Comparison of ENCODE assay signal across 31 cellular contexts in genomic region chr12:88194868-88195267, GRCh38.
"Had no signal": no experiment of that assay in that cellular context is flagged by ENCODE, and none has a peak within 500 bp of the region (broad histone marks: within the 10 kb centered on the region; RNA-seq: fewer than 3 reads in every experiment).

No MANE protein-coding gene starts in this region.

- H3K9me3 Mint-ChIP-seq: activated CD4-positive, alpha-beta memory T cell treated with anti-CD3 and anti-CD28 coated beads, Interleukin-2, amount 10 ng/mL, durations not matched to agents 7 days and 5 days; activated CD4-positive, alpha-beta T cell treated with anti-CD3 and anti-CD28 coated beads, Interleukin-2, amount 10 ng/mL, durations not matched to agents 7 days and 5 days; activated naive CD4-positive, alpha-beta T cell treated with anti-CD3 and anti-CD28 coated beads for 36 hours; activated naive CD4-positive, alpha-beta T cell treated with anti-CD3 and anti-CD28 coated beads, Interleukin-2, amount 50 U/mL, for 24 hours; activated naive CD8-positive, alpha-beta T cell treated with anti-CD3 and anti-CD28 coated beads for 36 hours; activated naive CD8-positive, alpha-beta T cell treated with anti-CD3 and anti-CD28 coated beads, Interleukin-2, amount 50 U/mL, for 24 hours; activated T-cell treated with anti-CD3 and anti-CD28 coated beads, Interleukin-2, amount 50 U/mL, for 24 hours; activated T-helper 1 cell treated with anti-CD3 and anti-CD28 coated beads, Interleukin-12 subunit alpha, Interleukin-12 subunit beta, Interleukin-2, Interleukin-4 antibody, amounts not matched to agents 30 ng/mL and 10 ng/mL and 1 ng/mL, durations not matched to agents 14 hours and 24 hours and 36 hours; activated T-helper 2 cell treated with anti-CD3 and anti-CD28 coated beads, Interferon-gamma antibody, Interleukin-2, Interleukin-4, amounts not matched to agents 10 μg/mL and 5 μg/mL and 100 μg/mL, durations not matched to agents 14 hours and 24 hours and 36 hours; effector memory CD8-positive, alpha-beta T cell had no signal

- H3K4me3 Mint-ChIP-seq: activated CD4-positive, alpha-beta memory T cell treated with anti-CD3 and anti-CD28 coated beads, Interleukin-2, amount 10 ng/mL, durations not matched to agents 7 days and 5 days; activated CD4-positive, alpha-beta T cell treated with anti-CD3 and anti-CD28 coated beads, Interleukin-2, amount 10 ng/mL, durations not matched to agents 7 days and 5 days; activated naive CD4-positive, alpha-beta T cell treated with anti-CD3 and anti-CD28 coated beads for 36 hours; activated naive CD4-positive, alpha-beta T cell treated with anti-CD3 and anti-CD28 coated beads, Interleukin-2, amount 50 U/mL, for 24 hours; activated naive CD8-positive, alpha-beta T cell treated with anti-CD3 and anti-CD28 coated beads for 36 hours; activated naive CD8-positive, alpha-beta T cell treated with anti-CD3 and anti-CD28 coated beads, Interleukin-2, amount 50 U/mL, for 24 hours; activated T-cell treated with anti-CD3 and anti-CD28 coated beads, Interleukin-2, amount 50 U/mL, for 24 hours; activated T-helper 1 cell treated with anti-CD3 and anti-CD28 coated beads, Interleukin-12 subunit alpha, Interleukin-12 subunit beta, Interleukin-2, Interleukin-4 antibody, amounts not matched to agents 30 ng/mL and 10 ng/mL and 1 ng/mL, durations not matched to agents 14 hours and 24 hours and 36 hours; effector memory CD8-positive, alpha-beta T cell; T-helper 17 cell had no signal

- H3K27ac ChIP-seq: adrenal gland, body of pancreas, esophagus muscularis mucosa, gastroesophageal sphincter, heart right ventricle had no signal

- ATAC-seq: activated naive CD8-positive, alpha-beta T cell treated with anti-CD3 and anti-CD28 coated beads, Interleukin-2, amount 50 U/mL, for 24 hours; body of pancreas; effector memory CD8-positive, alpha-beta T cell; gastroesophageal sphincter; heart right ventricle; T-helper 17 cell had no signal

- H3K4me1 ChIP-seq: adrenal gland, body of pancreas, heart right ventricle had no signal

- DNase-seq: activated CD4-positive, alpha-beta memory T cell treated with anti-CD3 and anti-CD28 coated beads, Interleukin-2, amount 10 ng/mL, durations not matched to agents 7 days and 5 days; activated CD4-positive, alpha-beta T cell treated with anti-CD3 and anti-CD28 coated beads for 1 hour; activated CD4-positive, alpha-beta T cell treated with anti-CD3 and anti-CD28 coated beads for 4 hours; activated CD4-positive, alpha-beta T cell treated with anti-CD3 and anti-CD28 coated beads, Interleukin-2, amount 10 ng/mL, durations not matched to agents 7 days and 5 days; activated CD4-positive, alpha-beta T cell treated with anti-CD3 and anti-CD28 coated beads, Interleukin-2, amount 50 U/mL, for 4 hours; activated CD8-positive, alpha-beta memory T cell treated with anti-CD3 and anti-CD28 coated beads, Interleukin-2, amount 50 U/mL, for 48 hours; activated effector memory CD4-positive, alpha-beta T cell treated with anti-CD3 and anti-CD28 coated beads, Interleukin-2, amount 50 U/mL, for 16 hours; activated naive CD4-positive, alpha-beta T cell treated with anti-CD3 and anti-CD28 coated beads for 36 hours; activated naive CD8-positive, alpha-beta T cell treated with anti-CD3 and anti-CD28 coated beads for 36 hours; activated naive CD8-positive, alpha-beta T cell treated with anti-CD3 and anti-CD28 coated beads, Interleukin-2, amount 50 U/mL, for 24 hours; activated T-cell treated with anti-CD3 and anti-CD28 coated beads for 4 hours; activated T-cell treated with anti-CD3 and anti-CD28 coated beads, Interleukin-2, amount 50 U/mL, for 24 hours; adrenal gland; amygdala; aorta; body of pancreas; caudate nucleus; cortex of kidney; dermis blood vessel endothelial cell; effector CD4-positive, alpha-beta T cell; effector memory CD8-positive, alpha-beta T cell; erythroblast; foreskin melanocyte; heart right ventricle; T-helper 1 cell; T-helper 17 cell had no signal

- H3K27ac Mint-ChIP-seq: activated CD4-positive, alpha-beta memory T cell treated with anti-CD3 and anti-CD28 coated beads, Interleukin-2, amount 10 ng/mL, durations not matched to agents 7 days and 5 days; activated CD4-positive, alpha-beta T cell treated with anti-CD3 and anti-CD28 coated beads, Interleukin-2, amount 10 ng/mL, durations not matched to agents 7 days and 5 days; activated naive CD4-positive, alpha-beta T cell treated with anti-CD3 and anti-CD28 coated beads for 36 hours; activated naive CD4-positive, alpha-beta T cell treated with anti-CD3 and anti-CD28 coated beads, Interleukin-2, amount 50 U/mL, for 24 hours; activated naive CD8-positive, alpha-beta T cell treated with anti-CD3 and anti-CD28 coated beads for 36 hours; activated naive CD8-positive, alpha-beta T cell treated with anti-CD3 and anti-CD28 coated beads, Interleukin-2, amount 50 U/mL, for 24 hours; activated T-cell treated with anti-CD3 and anti-CD28 coated beads, Interleukin-2, amount 50 U/mL, for 24 hours; activated T-helper 1 cell treated with anti-CD3 and anti-CD28 coated beads, Interleukin-12 subunit alpha, Interleukin-12 subunit beta, Interleukin-2, Interleukin-4 antibody, amounts not matched to agents 30 ng/mL and 10 ng/mL and 1 ng/mL, durations not matched to agents 14 hours and 24 hours and 36 hours; activated T-helper 2 cell treated with anti-CD3 and anti-CD28 coated beads, Interferon-gamma antibody, Interleukin-2, Interleukin-4, amounts not matched to agents 10 μg/mL and 5 μg/mL and 100 μg/mL, durations not matched to agents 14 hours and 24 hours and 36 hours; T-helper 17 cell had no signal

- H3K27me3 Mint-ChIP-seq: activated CD4-positive, alpha-beta memory T cell treated with anti-CD3 and anti-CD28 coated beads, Interleukin-2, amount 10 ng/mL, durations not matched to agents 7 days and 5 days; activated CD4-positive, alpha-beta T cell treated with anti-CD3 and anti-CD28 coated beads, Interleukin-2, amount 10 ng/mL, durations not matched to agents 7 days and 5 days; activated naive CD4-positive, alpha-beta T cell treated with anti-CD3 and anti-CD28 coated beads, Interleukin-2, amount 50 U/mL, for 24 hours; activated naive CD8-positive, alpha-beta T cell treated with anti-CD3 and anti-CD28 coated beads for 36 hours; activated naive CD8-positive, alpha-beta T cell treated with anti-CD3 and anti-CD28 coated beads, Interleukin-2, amount 50 U/mL, for 24 hours; activated T-cell treated with anti-CD3 and anti-CD28 coated beads, Interleukin-2, amount 50 U/mL, for 24 hours; effector memory CD8-positive, alpha-beta T cell; T-helper 17 cell had no signal

- H3K27me3 ChIP-seq: adrenal gland, body of pancreas, esophagus muscularis mucosa, gastroesophageal sphincter, heart right ventricle had no signal

- H3K4me3 ChIP-seq: adrenal gland, body of pancreas, esophagus muscularis mucosa, gastroesophageal sphincter, heart right ventricle had no signal

- H3K4me1 Mint-ChIP-seq: activated CD4-positive, alpha-beta memory T cell treated with anti-CD3 and anti-CD28 coated beads, Interleukin-2, amount 10 ng/mL, durations not matched to agents 7 days and 5 days; activated CD4-positive, alpha-beta T cell treated with anti-CD3 and anti-CD28 coated beads, Interleukin-2, amount 10 ng/mL, durations not matched to agents 7 days and 5 days; activated naive CD4-positive, alpha-beta T cell treated with anti-CD3 and anti-CD28 coated beads, Interleukin-2, amount 50 U/mL, for 24 hours; activated naive CD8-positive, alpha-beta T cell treated with anti-CD3 and anti-CD28 coated beads for 36 hours; activated naive CD8-positive, alpha-beta T cell treated with anti-CD3 and anti-CD28 coated beads, Interleukin-2, amount 50 U/mL, for 24 hours had no signal

- H3K9me3 ChIP-seq: adrenal gland, body of pancreas, esophagus muscularis mucosa, gastroesophageal sphincter, heart right ventricle had no signal
